Comparison of ENCODE assay signal across 8 cellular contexts in genomic region chr11:77411717-77412441, GRCh38.
A peak's percentile ranks its signal among the peaks of the same experiment; 100 is the strongest.
DNase-seq lines count a peak whose midpoint lies in the region; ATAC-seq and TF ChIP-seq lines count a peak whose summit lies in the region.

No MANE protein-coding gene starts in this region.

- no peaks in the 10 kb centered on the region for H3K27me3 Mint-ChIP-seq in CD4-positive, CD25-positive, alpha-beta regulatory T cell

- H3K36me3 ChIP-seq in CD4-positive, CD25-positive, alpha-beta regulatory T cell (ENCODE audit: control insufficient read depth, insufficient read depth, low read length): no peaks in the 10 kb centered on the region
- H3K36me3 ChIP-seq in RWPE2 (ENCODE audit: low read depth): no peaks in the 10 kb centered on the region

- H3K4me1 Mint-ChIP-seq in CD4-positive, CD25-positive, alpha-beta regulatory T cell: peaks cover 21 to 43% (median 34%) of the 10 kb centered on the region in 4 donors

- H3K27ac ChIP-seq in CD4-positive, CD25-positive, alpha-beta regulatory T cell (ENCODE audit: insufficient read depth, low read length, poor library complexity, severe bottlenecking): peak overlapping the region; percentile 30
- no peak overlapping the region for H3K27ac ChIP-seq in RWPE2 (ENCODE audit: poor library complexity, severe bottlenecking)

- H3K36me3 Mint-ChIP-seq in CD4-positive, CD25-positive, alpha-beta regulatory T cell: peaks cover 4% of the 10 kb centered on the region

- H3K4me1 ChIP-seq in CD4-positive, CD25-positive, alpha-beta regulatory T cell (ENCODE audit: control insufficient read depth, insufficient read depth, low read length, poor library complexity, severe bottlenecking): peaks cover 29% of the 10 kb centered on the region
- peaks cover 13% of the 10 kb centered on the region for H3K4me1 ChIP-seq in RWPE2 (ENCODE audit: insufficient read depth, poor library complexity, severe bottlenecking)

- H3K9me3 ChIP-seq in CD4-positive, CD25-positive, alpha-beta regulatory T cell (ENCODE audit: control insufficient read depth in 2 of 2, low read length in 2 of 2): no peaks in the 10 kb centered on the region
- H3K9me3 ChIP-seq in RWPE2 (ENCODE audit: severe bottlenecking): no peaks in the 10 kb centered on the region

- H3K27ac Mint-ChIP-seq in CD4-positive, CD25-positive, alpha-beta regulatory T cell: peak overlapping the region; percentile 1 to 94 (median 84)

- no peak for TF ChIP-seq CTCF in RWPE2 (IDR thresholded peaks at IDR 0.05; ENCODE audit: poor library complexity, severe bottlenecking)

- H3K4me3 ChIP-seq in CD4-positive, CD25-positive, alpha-beta regulatory T cell (ENCODE audit: low read depth, low read length): peak overlapping the region; percentile 66
- H3K4me3 ChIP-seq in RWPE2 (ENCODE audit: severe bottlenecking): peak overlapping the region; percentile 42

- peak; percentile 58 to 91 (median 70) for DNase-seq in CD4-positive, CD25-positive, alpha-beta regulatory T cell
- DNase-seq in RWPE2 (ENCODE audit: low spot score) (peak; percentile 74), germinal center (ENCODE audit: low spot score) (peak; percentile 82), nucleus accumbens (lab: John Stamatoyannopoulos, UW) (peak in 55 of 56 donors; percentile 17 to 90 (median 65)), superior temporal gyrus (ENCODE audit: extremely low spot score) (peak; percentile 70)
- peak; percentile 80 for DNase-seq in activated naive CD4-positive, alpha-beta T cell treated with Interleukin-2 at 50 U/mL for 16 hours

- peak; percentile 93 to 96 for ATAC-seq in CD4-positive, CD25-positive, alpha-beta regulatory T cell (ENCODE audit: low read depth in 2 of 2)
- peak; percentile 91 for ATAC-seq in GM19395 (IDR thresholded peaks at IDR 0.05; ENCODE audit: unreplicated experiment)
- peak; percentile 57 for ATAC-seq in HG03558 (IDR thresholded peaks at IDR 0.05; ENCODE audit: extremely low read depth, unreplicated experiment)
- ATAC-seq in RWPE2 (ENCODE audit: low read depth): peak; percentile 89

- H3K9me3 Mint-ChIP-seq in CD4-positive, CD25-positive, alpha-beta regulatory T cell: peaks cover 0 to 2% (median 0%) of the 10 kb centered on the region in 7 donors

- H3K27me3 ChIP-seq in CD4-positive, CD25-positive, alpha-beta regulatory T cell (ENCODE audit: control insufficient read depth, insufficient read depth, low read length): no peaks in the 10 kb centered on the region
- no peaks in the 10 kb centered on the region for H3K27me3 ChIP-seq in RWPE2 (ENCODE audit: insufficient read depth, poor library complexity, severe bottlenecking)

- peak overlapping the region; percentile 82 to 98 (median 92) for H3K4me3 Mint-ChIP-seq in CD4-positive, CD25-positive, alpha-beta regulatory T cell
